ENCODE assay signal across 11 cellular contexts in genomic region chr19:10748195-10748923, GRCh38. TPM values are rescaled to one million over a fixed set of nuclear protein-coding genes. Genes with fewer than 3 reads are reported as not detected.
DNase-seq lines count a peak whose midpoint lies in the region; ATAC-seq, FAIRE-seq and TF ChIP-seq lines count a peak whose summit lies in the region.
"Had no signal": no experiment of that assay in that cellular context is flagged by ENCODE, and none has a peak within 500 bp of the region (broad histone marks: within the 10 kb centered on the region; RNA-seq: fewer than 3 reads in every experiment).

No MANE protein-coding gene starts in this region.

- TF ChIP-seq CTCF in RWPE1 (conservative IDR thresholded peaks at IDR 0.05; ENCODE audit: low read depth) (no peak), fibroblast of lung (conservative IDR thresholded peaks at IDR 0.05 in 1 of 2, IDR thresholded peaks at IDR 0.05 in 1 of 2; ENCODE audit: low read depth in 1 of 2, low read length in 2 of 2) (no peak), sigmoid colon (IDR thresholded peaks at IDR 0.05) (no peak), GM20000 (IDR thresholded peaks at IDR 0.05; ENCODE audit: extremely low read depth, missing control alignments) (no peak)

- H3K4me3 ChIP-seq in CD4-positive, alpha-beta memory T cell (ENCODE audit: low read length in 2 of 2) = no peak overlapping the region
- H3K4me3 ChIP-seq in fibroblast of lung (replicated peaks in 1 of 4; ENCODE audit: control extremely low read depth in 1 of 4, insufficient read depth in 1 of 4, low read depth in 3 of 4, low read length in 4 of 4) (no peak overlapping the region), sigmoid colon (no peak overlapping the region)

- H4K20me1 ChIP-seq in fibroblast of lung (ENCODE audit: control insufficient read depth, extremely low read depth, insufficient read depth, low read length) = no peaks in the 10 kb centered on the region

- ATAC-seq in GM21786 (IDR thresholded peaks at IDR 0.05; ENCODE audit: unreplicated experiment) (no peak), HG03442 (IDR thresholded peaks at IDR 0.05; ENCODE audit: unreplicated experiment) (no peak)

- H3K36me3 Mint-ChIP-seq in CD4-positive, alpha-beta memory T cell = peaks cover 0 to 2% of the 10 kb centered on the region in 2 donors

- no peak for FAIRE-seq in frontal cortex (lab: Jason Lieb, UNC)

- H3K27ac ChIP-seq in CD4-positive, alpha-beta memory T cell (ENCODE audit: low read depth, low read length) = no peak overlapping the region
- H3K27ac ChIP-seq in RWPE1 (peak overlapping the region; percentile 86), fibroblast of lung (ENCODE audit: insufficient read depth, low read length) (peak overlapping the region; percentile 18), sigmoid colon (peak overlapping the region in 3 of 4 donors; percentile 25 to 57 (median 51))

- H3K27me3 ChIP-seq in CD4-positive, alpha-beta memory T cell (ENCODE audit: insufficient read depth, low read length) = no peaks in the 10 kb centered on the region
- H3K27me3 ChIP-seq in fibroblast of lung (ENCODE audit: control insufficient read depth, insufficient read depth, low read length) = no peaks in the 10 kb centered on the region
- H3K27me3 ChIP-seq in sigmoid colon = no peaks in the 10 kb centered on the region

- DNase-seq in CD4-positive, alpha-beta memory T cell = no peak
- DNase-seq in RWPE1 (ENCODE audit: low spot score) = no peak
- no peak for DNase-seq in fibroblast of lung (ENCODE audit: low read depth in 2 of 2)
- no peak for DNase-seq in sigmoid colon
- no peak for DNase-seq in frontal cortex (ENCODE audit: low spot score in 2 of 2)
- no peak for DNase-seq in GM20000 (ENCODE audit: low spot score)
- DNase-seq: Kasumi-1; NCI-H748 treated with DMSO at 0.1 percent for 48 hours; stimulated activated CD4-positive, alpha-beta T cell treated with anti-CD3 and anti-CD28 coated beads, Interleukin-4, amount 100 ng/mL, for 24 hours had no signal

- CTCF ChIA-PET in CD4-positive, alpha-beta memory T cell (lab: Charles Lee; ENCODE audit: partially characterized antibody) = no interaction called here
- CTCF ChIA-PET in RWPE1 (lab: Yijun Ruan, JAX) = no interaction called here

- H3K4me2 ChIP-seq in fibroblast of lung (ENCODE audit: extremely low read depth, insufficient read depth, low read length) = no peak overlapping the region

- H3K4me1 Mint-ChIP-seq in CD4-positive, alpha-beta memory T cell = peaks cover 30 to 84% (median 59%) of the 10 kb centered on the region in 4 donors

- H3K27ac Mint-ChIP-seq in CD4-positive, alpha-beta memory T cell = peak overlapping the region; percentile 43 to 89 (median 84)

- no peaks in the 10 kb centered on the region for H3K9me3 ChIP-seq in CD4-positive, alpha-beta memory T cell (ENCODE audit: control insufficient read depth in 1 of 2, low read length in 2 of 2)
- H3K9me3 ChIP-seq in fibroblast of lung (ENCODE audit: control insufficient read depth, insufficient read depth, low read depth, low read length) (no peaks in the 10 kb centered on the region), sigmoid colon (no peaks in the 10 kb centered on the region)

- no peak overlapping the region for H3K9ac ChIP-seq in fibroblast of lung (ENCODE audit: insufficient read depth, low read length)

- H3K9me3 Mint-ChIP-seq in CD4-positive, alpha-beta memory T cell = no peaks in the 10 kb centered on the region

- H3K4me3 Mint-ChIP-seq in CD4-positive, alpha-beta memory T cell = peak overlapping the region in 1 of 8 donors; percentile 53

- H2AFZ ChIP-seq in fibroblast of lung (ENCODE audit: low read length) = no peak overlapping the region

- no peaks in the 10 kb centered on the region for H3K27me3 Mint-ChIP-seq in CD4-positive, alpha-beta memory T cell

- POLR2A ChIA-PET in CD4-positive, alpha-beta memory T cell (lab: Charles Lee; ENCODE audit: partially characterized antibody) = no interaction called here
- POLR2A ChIA-PET in RWPE1 (lab: Yijun Ruan, JAX; ENCODE audit: low non-redundant PET) = no interaction called here

- no peak for TF ChIP-seq POLR2A in sigmoid colon (IDR thresholded peaks at IDR 0.05)

- peaks cover 75% of the 10 kb centered on the region for H3K4me1 ChIP-seq in CD4-positive, alpha-beta memory T cell (ENCODE audit: insufficient read depth, low read length)
- peaks cover 14% of the 10 kb centered on the region for H3K4me1 ChIP-seq in fibroblast of lung (ENCODE audit: control insufficient read depth, extremely low read depth, insufficient read depth, low read length)
- peaks cover 0 to 62% (median 48%) of the 10 kb centered on the region in 4 donors for H3K4me1 ChIP-seq in sigmoid colon

- intact Hi-C loops in CD4-positive, alpha-beta memory T cell (cut with micrococcal nuclease) = no loop called here
- intact Hi-C loops in sigmoid colon (cut with DNase I) = no loop called here

- TF ChIP-seq EP300 in sigmoid colon (IDR thresholded peaks at IDR 0.05) = no peak

- H3K36me3 ChIP-seq in CD4-positive, alpha-beta memory T cell (ENCODE audit: insufficient read depth, low read length) = peaks cover 8% of the 10 kb centered on the region
- no peaks in the 10 kb centered on the region for H3K36me3 ChIP-seq in fibroblast of lung (ENCODE audit: control insufficient read depth, insufficient read depth, low read length)
- no peaks in the 10 kb centered on the region for H3K36me3 ChIP-seq in sigmoid colon

- 53 to 83% methylated on average over 20 of the region's 20 CpGs for WGBS in sigmoid colon, 2 donors

- H3K79me2 ChIP-seq in fibroblast of lung (ENCODE audit: control insufficient read depth, insufficient read depth, low read length) = peaks cover 56% of the 10 kb centered on the region

RNA-seq across cellular contexts. Expression of gene DNM2, which starts 30.5 kb away (rescaled TPM):
- 100 to 1,000 TPM; 245 to 272 TPM for total RNA-seq in CD4-positive, alpha-beta memory T cell
- polyA plus RNA-seq in CD4-positive, alpha-beta memory T cell = 100 to 1,000 TPM in 1 of 2 donors, 10 to 100 TPM in 1; 46.3 to 103 TPM
- total RNA-seq in fibroblast of lung (52.9 and 76.8 TPM in 2 replicates), sigmoid colon (10 to 100 TPM; 53.2 to 96.7 (median 64.1) TPM), frontal cortex (38.3 TPM)
- polyA plus RNA-seq in fibroblast of lung (42.6 and 48.6 TPM in 2 replicates), sigmoid colon (100 to 1,000 TPM; 152 to 326 (median 222) TPM)
- 63.1 and 73.7 TPM in 2 replicates for polyA plus RNA-seq in fibroblast of lung (2012)
- 152 and 202 TPM in 2 replicates for polyA minus RNA-seq in fibroblast of lung (ENCODE audit: low replicate concordance)

RNA-seq across cellular contexts. Expression of gene QTRT1, which starts 47.1 kb away (rescaled TPM):
- 10 to 100 TPM; 36.2 to 39.9 TPM for total RNA-seq in CD4-positive, alpha-beta memory T cell
- 10 to 100 TPM; 40.3 to 66.0 TPM for polyA plus RNA-seq in CD4-positive, alpha-beta memory T cell
- total RNA-seq in fibroblast of lung (27.7 and 29.1 TPM in 2 replicates), sigmoid colon (10 to 100 TPM; 21.7 to 34.2 (median 29.7) TPM), frontal cortex (31.8 TPM)
- polyA plus RNA-seq in fibroblast of lung (21.1 and 22.6 TPM in 2 replicates), sigmoid colon (10 to 100 TPM; 64.9 to 93.6 (median 69.8) TPM)
- polyA plus RNA-seq in fibroblast of lung (2012) = 33.6 and 39.4 TPM in 2 replicates
- polyA minus RNA-seq in fibroblast of lung (ENCODE audit: low replicate concordance) = 2.8 and 18.1 TPM in 2 replicates
